In the genomic region with DNA sequence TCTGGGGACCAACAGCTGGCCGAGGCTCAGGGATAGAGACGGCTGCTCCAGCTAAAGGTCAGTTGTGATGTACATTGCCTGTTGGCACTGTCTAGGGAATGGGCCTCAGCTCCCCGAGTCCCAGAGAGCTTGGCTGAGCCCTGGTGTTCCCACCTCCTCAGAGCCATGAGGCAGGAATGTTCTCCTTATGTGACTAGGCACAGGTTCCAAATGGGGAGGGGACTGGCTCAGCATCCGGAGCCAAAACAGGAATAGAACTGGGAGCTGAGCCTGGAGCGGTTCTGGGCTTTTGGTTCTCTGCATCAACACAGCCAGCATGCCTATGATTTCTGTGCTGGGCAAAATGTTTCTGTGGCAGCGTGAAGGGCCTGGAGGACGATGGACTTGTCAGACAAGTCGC, we compare ENCODE assay signal across 9 cellular contexts. TPM values are rescaled to one million over a fixed set of nuclear protein-coding genes. Genes with fewer than 3 reads are reported as not detected.
DNase-seq lines count a peak whose midpoint lies in the region; ATAC-seq, FAIRE-seq and TF ChIP-seq lines count a peak whose summit lies in the region.
"Had no signal": no experiment of that assay in that cellular context is flagged by ENCODE, and none has a peak within 500 bp of the region (broad histone marks: within the 10 kb centered on the region; RNA-seq: fewer than 3 reads in every experiment).

A gene with protein sequence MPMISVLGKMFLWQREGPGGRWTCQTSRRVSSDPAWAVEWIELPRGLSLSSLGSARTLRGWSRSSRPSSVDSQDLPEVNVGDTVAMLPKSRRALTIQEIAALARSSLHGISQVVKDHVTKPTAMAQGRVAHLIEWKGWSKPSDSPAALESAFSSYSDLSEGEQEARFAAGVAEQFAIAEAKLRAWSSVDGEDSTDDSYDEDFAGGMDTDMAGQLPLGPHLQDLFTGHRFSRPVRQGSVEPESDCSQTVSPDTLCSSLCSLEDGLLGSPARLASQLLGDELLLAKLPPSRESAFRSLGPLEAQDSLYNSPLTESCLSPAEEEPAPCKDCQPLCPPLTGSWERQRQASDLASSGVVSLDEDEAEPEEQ (plus strand): TSS at position 286 of the 400 bp plus-strand sequence. CDS start 31 bp downstream, at position 317.

- peaks cover 37% of the 10 kb centered on the region for H3K36me3 ChIP-seq in K562 (ENCODE audit: control insufficient read depth, insufficient read depth, low read length)
- peaks cover 25% of the 10 kb centered on the region for H3K36me3 ChIP-seq in iPS-18a (ENCODE audit: control insufficient read depth, low read depth, low read length)
- peaks cover 0 to 40% of the 10 kb centered on the region in 2 donors for H3K36me3 ChIP-seq in gastrocnemius medialis

- no peak for TF ChIP-seq RAD21 in K562 (CRISPR knock-in tag; conservative IDR thresholded peaks at IDR 0.05 in 1 of 2, IDR thresholded peaks at IDR 0.05 in 1 of 2)

- H3K4me2 ChIP-seq in K562 (ENCODE audit: insufficient read depth, low read length): peak within 1 kb of the TSS; percentile 80

- H3K9me1 ChIP-seq in K562 (ENCODE audit: control insufficient read depth, insufficient read depth, low read length): peaks cover 11% of the 10 kb centered on the region

- peaks cover 26% of the 10 kb centered on the region for H3K36me3 Mint-ChIP-seq in T-helper 2 cell treated with Interferon-gamma antibody and Interleukin-4, amounts not matched to agents 5 μg/mL and 100 μg/mL, for 36 hours (ENCODE audit: low read depth)

- 91% methylated on average over 8 of the region's 8 CpGs for WGBS in K562 (ENCODE audit: insufficient coverage, low coverage, missing lambda C conversion rate)

- H3K9ac ChIP-seq in K562 (ENCODE audit: insufficient read depth in 1 of 2, low read depth in 2 of 2, low read length in 2 of 2): peak within 1 kb of the TSS; percentile 70 to 98
- H3K9ac ChIP-seq in iPS-18a (ENCODE audit: low read length): peak within 1 kb of the TSS; percentile 72

- intact Hi-C loops in K562 (cut with micrococcal nuclease) (no loop called here), gastrocnemius medialis (cut with DNase I; ENCODE audit: low total_unique reads) (loop anchor here (1.0 to 10.0 kb wide), 4 partner anchors 23 to 1033 kb away; a partner anchor contains a TSS)

- TF ChIP-seq CTCF in K562 (IDR thresholded peaks at IDR 0.05 in 2 of 3, conservative IDR thresholded peaks at IDR 0.05 in 1 of 3; ENCODE audit: insufficient read depth in 2 of 3, low read depth in 1 of 3, low read length in 3 of 3) (no peak), gastrocnemius medialis (IDR thresholded peaks at IDR 0.05 in 4 of 5, conservative IDR thresholded peaks at IDR 0.05 in 1 of 5) (no peak)

- H4K20me1 ChIP-seq in K562 (replicated peaks; ENCODE audit: control insufficient read depth, insufficient read depth, low read length): peaks cover 24% of the 10 kb centered on the region

- no peak for DNase-seq in T-helper 2 cell treated with Interferon-gamma antibody and Interleukin-4, amounts not matched to agents 5 μg/mL and 100 μg/mL, for 36 hours (ENCODE audit: low spot score)
- no peak for DNase-seq in T-helper 2 cell
- DNase-seq in K562 (ENCODE audit: extremely low read depth in 1 of 4, low spot score in 3 of 4): no peak
- peak in 1 of 2 donors; percentile 74 for DNase-seq in gastrocnemius medialis
- no peak for DNase-seq in COR-L47 (lab: John Stamatoyannopoulos, UW)

- ATAC-seq in K562 (no peak), gastrocnemius medialis (peak; percentile 31 to 52), HG03045 (IDR thresholded peaks at IDR 0.05; ENCODE audit: unreplicated experiment) (no peak), HG02571 (IDR thresholded peaks at IDR 0.05; ENCODE audit: unreplicated experiment) (no peak)

- no peaks in the 10 kb centered on the region for H3K27me3 Mint-ChIP-seq in T-helper 2 cell treated with Interferon-gamma antibody and Interleukin-4, amounts not matched to agents 5 μg/mL and 100 μg/mL, for 36 hours (ENCODE audit: low read depth)

- CTCF ChIA-PET in K562 (lab: Yijun Ruan, JAX; ENCODE audit: low intra/inter-chr PET ratio): no interaction called here

- no peaks in the 10 kb centered on the region for H3K9me3 ChIP-seq in K562 (replicated peaks; ENCODE audit: control insufficient read depth, insufficient read depth, low read depth, low read length)
- H3K9me3 ChIP-seq in iPS-18a (ENCODE audit: control insufficient read depth, low read depth, low read length): no peaks in the 10 kb centered on the region
- no peaks in the 10 kb centered on the region for H3K9me3 ChIP-seq in gastrocnemius medialis

- POLR2A ChIA-PET in K562 (lab: Yijun Ruan, JAX): interaction anchor here (0.6 to 1.9 kb wide), 5 partner anchors 8 to 129 kb away, joined by 3 to 8 read pairs (median 5); no protein-coding TSS in a partner anchor

- H3K4me3 Mint-ChIP-seq in T-helper 2 cell treated with Interferon-gamma antibody and Interleukin-4, amounts not matched to agents 5 μg/mL and 100 μg/mL, for 36 hours: peak within 1 kb of the TSS; percentile 89

- H3K27ac Mint-ChIP-seq in T-helper 2 cell treated with Interferon-gamma antibody and Interleukin-4, amounts not matched to agents 5 μg/mL and 100 μg/mL, for 36 hours: peak within 1 kb of the TSS; percentile 90

- FAIRE-seq in K562 (lab: Jason Lieb, UNC): no peak
- FAIRE-seq: colon had no signal

- TF ChIP-seq EP300 in K562 (IDR thresholded peaks at IDR 0.05; ENCODE audit: low read length): no peak

- H3K4me3 ChIP-seq in K562 (peak within 1 kb of the TSS; percentile 62), iPS-18a (ENCODE audit: low read length) (peak within 1 kb of the TSS; percentile 79), gastrocnemius medialis (peak within 1 kb of the TSS; percentile 75 to 90 (median 82))

- peak within 1 kb of the TSS; percentile 34; the same call in 1 of the 2 replicates for H2AFZ ChIP-seq in K562 (ENCODE audit: low read depth, low read length)

- no TSS peak for BruUV-seq in K562 (replicated peaks; lab: Mats Ljungman, UMichigan)

- H3K27me3 ChIP-seq in K562 (ENCODE audit: control insufficient read depth in 2 of 2, insufficient read depth in 2 of 2, low read length in 2 of 2) (no peaks in the 10 kb centered on the region), iPS-18a (ENCODE audit: control insufficient read depth, insufficient read depth, low read length) (no peaks in the 10 kb centered on the region), gastrocnemius medialis (no peaks in the 10 kb centered on the region)

- peaks cover 42% of the 10 kb centered on the region for H3K4me1 Mint-ChIP-seq in T-helper 2 cell treated with Interferon-gamma antibody and Interleukin-4, amounts not matched to agents 5 μg/mL and 100 μg/mL, for 36 hours (ENCODE audit: low read depth)

- in situ Hi-C loops in K562 (cut with MboI) (no loop called here), gastrocnemius medialis (cut with MboI; ENCODE audit: low sequenced_read_pairs in 4 of 4) (no loop called here)

- peaks cover 44 to 62% of the 10 kb centered on the region in 2 experiments for H3K4me1 ChIP-seq in K562 (replicated peaks in 1 of 2; ENCODE audit: control insufficient read depth in 2 of 2, insufficient read depth in 2 of 2, low read length in 2 of 2)
- H3K4me1 ChIP-seq in iPS-18a (ENCODE audit: control insufficient read depth, low read depth, low read length): peaks cover 21% of the 10 kb centered on the region
- peaks cover 38% of the 10 kb centered on the region in 2 donors for H3K4me1 ChIP-seq in gastrocnemius medialis

- TF ChIP-seq POLR2A in K562 (conservative IDR thresholded peaks at IDR 0.05) (no peak), gastrocnemius medialis (IDR thresholded peaks at IDR 0.05) (no peak)

- no peaks in the 10 kb centered on the region for H3K9me3 Mint-ChIP-seq in T-helper 2 cell treated with Interferon-gamma antibody and Interleukin-4, amounts not matched to agents 5 μg/mL and 100 μg/mL, for 36 hours

- peaks cover 16% of the 10 kb centered on the region for H3K79me2 ChIP-seq in K562 (ENCODE audit: control insufficient read depth, insufficient read depth, low read length)

- H3K27ac ChIP-seq in K562 (ENCODE audit: extremely low read depth, low read depth, low read length): peak within 1 kb of the TSS; percentile 83; the same call in 2 of the 3 replicates
- H3K27ac ChIP-seq in iPS-18a (ENCODE audit: low read length): no peak within 1 kb of the TSS
- peak within 1 kb of the TSS; percentile 98 to 99 (median 98) for H3K27ac ChIP-seq in gastrocnemius medialis

TF ChIP-seq in K562, 482 proteins besides CTCF, POLR2A, EP300 and RAD21 (continues in another document):
- no peak for TF ChIP-seq ZNF764 (CRISPR knock-in tag; IDR thresholded peaks at IDR 0.05; ENCODE audit: low read depth)
- TF ChIP-seq, protein P1, sequence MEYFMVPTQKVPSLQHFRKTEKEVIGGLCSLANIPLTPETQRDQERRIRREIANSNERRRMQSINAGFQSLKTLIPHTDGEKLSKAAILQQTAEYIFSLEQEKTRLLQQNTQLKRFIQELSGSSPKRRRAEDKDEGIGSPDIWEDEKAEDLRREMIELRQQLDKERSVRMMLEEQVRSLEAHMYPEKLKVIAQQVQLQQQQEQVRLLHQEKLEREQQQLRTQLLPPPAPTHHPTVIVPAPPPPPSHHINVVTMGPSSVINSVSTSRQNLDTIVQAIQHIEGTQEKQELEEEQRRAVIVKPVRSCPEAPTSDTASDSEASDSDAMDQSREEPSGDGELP (CRISPR knock-in tag; IDR thresholded peaks at IDR 0.05; ENCODE audit: borderline replicate concordance): peak; percentile 36; the same call in 1 of the 2 replicates

RNA-seq across cellular contexts. Expression of the gene that starts here (rescaled TPM):
- 29.4 and 66.9 TPM in 2 replicates for total RNA-seq in K562 (2011; cell fraction: chromatin; rRNA removed; ENCODE audit: low replicate concordance)
- total RNA-seq in K562 (2011; cell fraction: nucleolus; rRNA removed): 33.2 and 33.8 TPM in 2 replicates
- 38.1 and 45.6 TPM in 2 replicates for total RNA-seq in K562 (2011; cell fraction: nucleoplasm; rRNA removed)
- 11.1 and 12.9 TPM in 2 replicates for total RNA-seq in K562 (2014; rRNA removed)
- total RNA-seq in K562 (2014; rRNA removed; fragmentation: Illumina TruSeq; extraction: Trizol): 2.8 and 3.6 TPM in 2 replicates
- total RNA-seq in K562 (2015; rRNA removed; fragmentation: Illumina TruSeq; extraction: Trizol): 4.3 and 5.3 TPM in 2 replicates
- total RNA-seq in K562 (2021): 8.9 and 9.1 TPM in 2 replicates
- polyA plus RNA-seq in K562 (2011; rRNA removed): 11.0 and 11.7 TPM in 2 replicates
- 16.4 and 28.8 TPM in 2 replicates for polyA plus RNA-seq in K562 (2011; cell fraction: cytosol; rRNA removed)
- 22.8 and 31.3 TPM in 2 replicates for polyA plus RNA-seq in K562 (2011; cell fraction: nucleus; rRNA removed)
- polyA plus RNA-seq in K562 (2012): 7.3 and 11.6 TPM in 2 replicates
- 3.8 and 5.1 TPM in 2 replicates for polyA plus RNA-seq in K562 (2014; fragmentation: Illumina TruSeq; extraction: Trizol)
- polyA plus RNA-seq in K562 (2014; fragmentation: Nextera tagmentation; extraction: Ambion mirVana): 1 to 10 TPM in 1 of 2 experiments, under 1 TPM in 1; 0.48 to 1.4 TPM
- 9.4 and 9.8 TPM in 2 replicates for polyA plus RNA-seq in K562 (2014; rRNA removed)
- 5.0 and 9.2 TPM in 2 replicates for polyA minus RNA-seq in K562 (2011; rRNA and poly(A)+ RNA removed)
- 5.5 and 12.1 TPM in 2 replicates for polyA minus RNA-seq in K562 (2011; cell fraction: cytosol; rRNA and poly(A)+ RNA removed)
- polyA minus RNA-seq in K562 (2011; cell fraction: nucleus; rRNA and poly(A)+ RNA removed): 5.3 and 8.0 TPM in 2 replicates
- total RNA-seq in gastrocnemius medialis: 10 to 100 TPM; 14.7 to 27.1 (median 18.8) TPM

Comparison
In these comparisons a context has a peak if more than half of its experiments do, and no peak if none do; other contexts are left out.
1. ATAC-seq: peak in gastrocnemius medialis (2 of 2); none in K562 (single experiment), HG03045 (single experiment) and HG02571 (single experiment).
2. Peak in every context shown above with its lines, with median percentiles within 50 percentile points of each other: H3K4me3 ChIP-seq.